Comparison of ENCODE assay signal across 27 cellular contexts in genomic region chr3:61568127-61568526, GRCh38.
"Had no signal": no experiment of that assay in that cellular context is flagged by ENCODE, and none has a peak within 500 bp of the region (broad histone marks: within the 10 kb centered on the region; RNA-seq: fewer than 3 reads in every experiment).

No MANE protein-coding gene starts in this region.

- H3K27me3 ChIP-seq: gastrocnemius medialis had no signal

- H3K36me3 ChIP-seq: esophagus squamous epithelium, gastrocnemius medialis, heart right ventricle, left lung, lower lobe of right lung had no signal

- H3K27ac Mint-ChIP-seq: effector memory CD8-positive, alpha-beta T cell; endodermal cell; mesothelial cell of epicardium; naive B cell had no signal

- H3K36me3 Mint-ChIP-seq: mesothelial cell of epicardium, naive B cell had no signal

- ATAC-seq: effector memory CD8-positive, alpha-beta T cell; esophagus mucosa; gastrocnemius medialis; heart right ventricle; left cardiac atrium; left lung; left ventricle myocardium superior; lower lobe of right lung; mucosa of descending colon had no signal

- FAIRE-seq: colon, endometrium, islet of Langerhans, keratinocyte had no signal

- DNase-seq: effector CD8-positive, alpha-beta T cell; effector memory CD8-positive, alpha-beta T cell; endodermal cell; erythroblast; esophagus squamous epithelium; foreskin fibroblast; foreskin melanocyte; gastrocnemius medialis; glutamatergic neuron; head of caudate nucleus; heart right ventricle; hippocampal formation; left cardiac atrium; left lung; left ventricle myocardium superior; lower lobe of right lung; mesenchymal stem cell; mucosa of descending colon; naive B cell had no signal

- H3K9me3 Mint-ChIP-seq: effector memory CD8-positive, alpha-beta T cell; endodermal cell; mesothelial cell of epicardium had no signal

- H3K4me3 Mint-ChIP-seq: effector memory CD8-positive, alpha-beta T cell; endodermal cell; mesothelial cell of epicardium; naive B cell had no signal

- H3K9me3 ChIP-seq: esophagus squamous epithelium, gastrocnemius medialis, heart right ventricle, left lung, lower lobe of right lung, mucosa of descending colon had no signal

- H3K27ac ChIP-seq: coronary artery, epithelial cell of prostate, esophagus squamous epithelium, gastrocnemius medialis, heart right ventricle, left lung, lower lobe of right lung had no signal

- H3K4me3 ChIP-seq: coronary artery, esophagus squamous epithelium, gastrocnemius medialis, heart right ventricle, left lung, lower lobe of right lung, mucosa of descending colon had no signal
